In genomic region chr1:214435867-214436266, GRCh38 we compare ENCODE assay signal across 26 cellular contexts.
"Had no signal": no experiment of that assay in that cellular context is flagged by ENCODE, and none has a peak within 500 bp of the region (broad histone marks: within the 10 kb centered on the region; RNA-seq: fewer than 3 reads in every experiment).

No MANE protein-coding gene starts in this region.

- H3K4me2 ChIP-seq: SK-N-SH had no signal

- H3K4me3 ChIP-seq: MG63 had no signal

- H3K27me3 ChIP-seq: MG63 had no signal

- H3K4me3 Mint-ChIP-seq: IgD-negative memory B cell had no signal

- FAIRE-seq: HTR-8/SVneo, RCC 7860 had no signal

- H3K27ac Mint-ChIP-seq: IgD-negative memory B cell had no signal

- H3K27ac ChIP-seq: HL-60 had no signal

- H3K9me3 ChIP-seq: MG63, SK-N-SH had no signal

- H3K9ac ChIP-seq: SK-N-SH had no signal

- DNase-seq: KBM-7, MG63, NCI-H1092, NCI-H1105 treated with DMSO at 0.1 percent for 48 hours, NCI-H1417 treated with DMSO at 0.1 percent for 48 hours, NCI-H146, NCI-H1694 treated with DMSO at 0.1 percent for 48 hours, NCI-H1930, NCI-H2081, NCI-H2107, NCI-H2171, NCI-H226, NCI-H446, NCI-H510A, NCI-H524 treated with DMSO at 0.1 percent for 48 hours, NCI-H69, NCI-H774, Right ventricle myocardium superior, RPMI8226, SIG-M5, SK-N-SH, SW 1271 had no signal
